In genomic region chr22:37516456-37516855, GRCh38 we compare ENCODE assay signal across 22 cellular contexts. TPM values are rescaled to one million over a fixed set of nuclear protein-coding genes. Genes with fewer than 3 reads are reported as not detected.
"Had no signal": no experiment of that assay in that cellular context is flagged by ENCODE, and none has a peak within 500 bp of the region (broad histone marks: within the 10 kb centered on the region; RNA-seq: fewer than 3 reads in every experiment).

No MANE protein-coding gene starts in this region.

- ATAC-seq: mucosa of descending colon; naive thymus-derived CD8-positive, alpha-beta T cell; psoas muscle; stimulated activated naive B cell treated with anti-CD40 and anti-IgM and Interleukin-4, amounts not matched to agents 10 μg/mL and 1 μg/mL and 100 μg/mL, for 72 hours; stimulated activated naive CD8-positive, alpha-beta T cell treated with anti-CD3 and anti-CD28 coated beads, Interleukin-15, amount 100 ng/mL, for 72 hours; upper lobe of right lung had no signal

- H3K36me3 Mint-ChIP-seq: naive thymus-derived CD8-positive, alpha-beta T cell had no signal

- H3K9me3 Mint-ChIP-seq: naive thymus-derived CD8-positive, alpha-beta T cell; stimulated activated naive CD8-positive, alpha-beta T cell treated with anti-CD3 and anti-CD28 coated beads, Interleukin-15, amount 100 ng/mL, for 72 hours had no signal

- H2AFZ ChIP-seq: hepatocyte had no signal

- H3K9me3 ChIP-seq: mucosa of descending colon, psoas muscle, sigmoid colon, testis, tibial nerve, upper lobe of right lung, vagina had no signal

- H3K36me3 ChIP-seq: sigmoid colon, upper lobe of right lung, vagina had no signal

- H3K4me3 ChIP-seq: dorsolateral prefrontal cortex, hepatocyte, mucosa of descending colon, sigmoid colon, skin epidermis, testis, tibial nerve, upper lobe of right lung, vagina had no signal

- H3K27ac ChIP-seq: dorsolateral prefrontal cortex, hepatocyte, psoas muscle, sigmoid colon, skin epidermis, testis, upper lobe of right lung, vagina had no signal

- H3K27me3 ChIP-seq: hepatocyte, testis, upper lobe of right lung, vagina had no signal

- DNase-seq: cortex of kidney; dorsolateral prefrontal cortex; effector CD8-positive, alpha-beta T cell; foreskin melanocyte; head of caudate nucleus; kidney glomerular epithelial cell; naive thymus-derived CD8-positive, alpha-beta T cell; occipital lobe; psoas muscle; retina; sigmoid colon; stimulated activated CD4-positive, alpha-beta T cell treated with anti-CD3 and anti-CD28 coated beads, Interleukin-2, amount 100 ng/mL, for 24 hours; stimulated activated CD4-positive, alpha-beta T cell treated with anti-CD3 and anti-CD28 coated beads, Interleukin-4, amount 100 ng/mL, for 4 hours; stimulated activated naive B cell treated with anti-CD40 and anti-IgM and Interleukin-4, amounts not matched to agents 10 μg/mL and 1 μg/mL and 100 μg/mL, for 72 hours; stimulated activated naive CD8-positive, alpha-beta T cell treated with anti-CD3 and anti-CD28 coated beads, Interleukin-15, amount 100 ng/mL, for 72 hours; upper lobe of right lung had no signal

- H3K27ac Mint-ChIP-seq: naive thymus-derived CD8-positive, alpha-beta T cell; stimulated activated naive B cell treated with anti-CD40 and anti-IgM and Interleukin-4, amounts not matched to agents 10 μg/mL and 1 μg/mL and 100 μg/mL, for 72 hours; stimulated activated naive CD8-positive, alpha-beta T cell treated with anti-CD3 and anti-CD28 coated beads, Interleukin-15, amount 100 ng/mL, for 72 hours had no signal

- H3K4me3 Mint-ChIP-seq: stimulated activated naive B cell treated with anti-CD40 and anti-IgM and Interleukin-4, amounts not matched to agents 10 μg/mL and 1 μg/mL and 100 μg/mL, for 72 hours; stimulated activated naive CD8-positive, alpha-beta T cell treated with anti-CD3 and anti-CD28 coated beads, Interleukin-15, amount 100 ng/mL, for 72 hours had no signal

RNA-seq across cellular contexts. Expression of gene CDC42EP1, which starts 43.8 kb away (rescaled TPM):
- total RNA-seq: naive thymus-derived CD8-positive, alpha-beta T cell had no signal
- polyA plus RNA-seq: naive thymus-derived CD8-positive, alpha-beta T cell had no signal
